Comparison of ENCODE assay signal across 9 cellular contexts in the genomic region with DNA sequence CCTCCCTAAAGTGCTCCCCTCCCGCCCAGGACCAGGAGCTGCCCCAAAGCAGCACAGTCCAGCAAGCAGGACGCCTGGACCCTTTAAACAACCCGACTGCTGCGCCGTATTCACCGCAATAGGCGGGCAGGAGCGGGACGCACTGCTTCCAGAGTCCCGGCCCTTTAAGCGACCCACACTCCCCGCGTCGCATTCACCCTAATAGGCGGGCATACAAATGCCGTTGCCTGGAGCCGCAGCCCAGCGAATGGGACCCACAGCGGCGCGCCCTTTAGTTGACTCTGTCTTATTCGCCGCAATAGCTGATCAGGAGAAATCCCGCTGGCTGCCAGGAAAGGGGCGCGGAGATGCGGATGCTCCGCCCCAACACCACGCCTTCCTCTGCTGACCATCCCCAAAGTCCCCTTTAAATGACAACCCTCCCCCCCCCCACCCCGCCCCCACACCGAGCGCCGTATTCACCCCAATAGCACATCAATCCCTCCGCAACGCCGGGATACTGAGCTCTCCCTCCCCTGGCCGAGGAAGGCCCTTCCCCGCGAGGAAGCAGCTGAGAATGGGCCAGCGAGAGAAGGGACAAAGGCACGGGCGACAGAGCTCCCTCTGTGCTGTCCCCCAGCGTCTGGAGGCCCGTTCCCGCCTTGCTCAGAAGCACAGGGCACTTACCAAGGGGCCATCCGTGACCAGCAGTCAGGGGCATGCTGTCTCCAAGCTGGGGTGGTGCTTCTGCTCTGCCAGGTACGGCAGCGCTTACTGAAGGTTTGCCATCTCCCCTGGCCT. TPM values are rescaled to one million over a fixed set of nuclear protein-coding genes. Genes with fewer than 3 reads are reported as not detected.
DNase-seq lines count a peak whose midpoint lies in the region; ATAC-seq, FAIRE-seq and TF ChIP-seq lines count a peak whose summit lies in the region.
"Had no signal": no experiment of that assay in that cellular context is flagged by ENCODE, and none has a peak within 500 bp of the region (broad histone marks: within the 10 kb centered on the region; RNA-seq: fewer than 3 reads in every experiment).

No MANE protein-coding gene starts in this region.

- in situ Hi-C loops in K562 (cut with MboI) = no loop called here

- peaks cover 20 to 78% of the 10 kb centered on the region in 2 experiments for H3K4me1 ChIP-seq in K562 (replicated peaks in 1 of 2; ENCODE audit: control insufficient read depth in 2 of 2, insufficient read depth in 2 of 2, low read length in 2 of 2)
- peaks cover 25% of the 10 kb centered on the region for H3K4me1 ChIP-seq in hepatocyte (ENCODE audit: insufficient read depth)
- peaks cover 54 to 62% of the 10 kb centered on the region in 2 experiments for H3K4me1 ChIP-seq in trophoblast cell (ENCODE audit: control insufficient read depth in 1 of 2, insufficient read depth in 2 of 2, low read length in 2 of 2)

- H3K9me1 ChIP-seq in K562 (ENCODE audit: control insufficient read depth, insufficient read depth, low read length) = peaks cover 9% of the 10 kb centered on the region

- H3K36me3 ChIP-seq in K562 (ENCODE audit: control insufficient read depth, insufficient read depth, low read length) (no peaks in the 10 kb centered on the region), hepatocyte (replicated peaks; ENCODE audit: insufficient read depth, low read depth) (no peaks in the 10 kb centered on the region), trophoblast cell (ENCODE audit: control insufficient read depth in 1 of 2, insufficient read depth in 2 of 2, low read length in 2 of 2) (peaks cover 0 to 5% of the 10 kb centered on the region in 2 experiments)

- H3K18ac ChIP-seq in trophoblast cell (ENCODE audit: low read length) = peak overlapping the region; percentile 33

- no peak overlapping the region for H3K4me3 ChIP-seq in K562
- peak overlapping the region; percentile 20 for H3K4me3 ChIP-seq in hepatocyte
- peak overlapping the region; percentile 33 for H3K4me3 ChIP-seq in trophoblast cell (ENCODE audit: low read depth, low read length)

- no peak overlapping the region for H3K9ac ChIP-seq in K562 (ENCODE audit: insufficient read depth in 1 of 2, low read depth in 2 of 2, low read length in 2 of 2)
- no peak overlapping the region for H3K9ac ChIP-seq in trophoblast cell (ENCODE audit: low read length)

- TF ChIP-seq EP300 in K562 (IDR thresholded peaks at IDR 0.05; ENCODE audit: low read length) = no peak

- no TSS peak for BruUV-seq in K562 (replicated peaks; lab: Mats Ljungman, UMichigan)

- CTCF ChIA-PET in K562 (lab: Yijun Ruan, JAX; ENCODE audit: low intra/inter-chr PET ratio) = no interaction called here

- no peak overlapping the region for H2BK12ac ChIP-seq in trophoblast cell (ENCODE audit: low read length)

- H3K9me2 ChIP-seq in hepatocyte (replicated peaks; ENCODE audit: insufficient read depth) = no peaks in the 10 kb centered on the region

- H3K9me3 ChIP-seq in K562 (replicated peaks; ENCODE audit: control insufficient read depth, insufficient read depth, low read depth, low read length) = no peaks in the 10 kb centered on the region
- no peaks in the 10 kb centered on the region for H3K9me3 ChIP-seq in hepatocyte (ENCODE audit: low read depth)
- H3K9me3 ChIP-seq in trophoblast cell (ENCODE audit: insufficient read depth, low read depth, low read length) = no peaks in the 10 kb centered on the region

- peaks cover 37% of the 10 kb centered on the region for H3K79me2 ChIP-seq in K562 (ENCODE audit: control insufficient read depth, insufficient read depth, low read length)
- H3K79me2 ChIP-seq in hepatocyte = peaks cover 39% of the 10 kb centered on the region
- peaks cover 22% of the 10 kb centered on the region for H3K79me2 ChIP-seq in trophoblast cell (ENCODE audit: control insufficient read depth, insufficient read depth, low read length, poor library complexity)

- H4K8ac ChIP-seq in trophoblast cell (ENCODE audit: low read depth, low read length) = no peak overlapping the region

- peak overlapping the region; percentile 44 for H3K4ac ChIP-seq in trophoblast cell (ENCODE audit: low read depth, low read length)

- H3K27me3 ChIP-seq in K562 (ENCODE audit: control insufficient read depth in 2 of 2, insufficient read depth in 2 of 2, low read length in 2 of 2) (no peaks in the 10 kb centered on the region), hepatocyte (peaks cover 3% of the 10 kb centered on the region), trophoblast cell (ENCODE audit: insufficient read depth, low read length) (no peaks in the 10 kb centered on the region)

- H4K12ac ChIP-seq in trophoblast cell (ENCODE audit: low read depth, low read length) = no peak overlapping the region

- H3K27ac ChIP-seq in K562 (ENCODE audit: extremely low read depth, low read depth, low read length) (no peak overlapping the region), hepatocyte (no peak overlapping the region), trophoblast cell (ENCODE audit: low read depth, low read length) (no peak overlapping the region)

- H3K23ac ChIP-seq in trophoblast cell (ENCODE audit: low read length) = no peak overlapping the region

- DNase-seq in GM03348 (ENCODE audit: low spot score) = peak; percentile 92
- DNase-seq in NCI-H345 treated with DMSO at 0.1 percent for 48 hours (lab: John Stamatoyannopoulos, UW; ENCODE audit: unreplicated experiment) = peak; percentile 49
- DNase-seq in K562 (ENCODE audit: extremely low read depth in 1 of 4, low spot score in 3 of 4) = no peak
- peak; percentile 90 for DNase-seq in hepatocyte (ENCODE audit: low spot score)
- peak; percentile 37 to 53 for DNase-seq in trophoblast cell
- DNase-seq in Kasumi-1 (lab: John Stamatoyannopoulos, UW) = no peak

- TF ChIP-seq POLR2A in K562 (conservative IDR thresholded peaks at IDR 0.05) = no peak

- peak overlapping the region; percentile 7 for H3K14ac ChIP-seq in trophoblast cell (ENCODE audit: low read length)

- no peak overlapping the region for H2BK5ac ChIP-seq in trophoblast cell (ENCODE audit: low read depth, low read length, poor library complexity)

- no peak overlapping the region for H4K91ac ChIP-seq in trophoblast cell (ENCODE audit: low read depth, low read length)

- H3K4me2 ChIP-seq in K562 (ENCODE audit: insufficient read depth, low read length) (no peak overlapping the region), hepatocyte (peak overlapping the region; percentile 85), trophoblast cell (ENCODE audit: low read length) (peak overlapping the region; percentile 60)

- TF ChIP-seq CTCF in K562 (IDR thresholded peaks at IDR 0.05 in 2 of 3, conservative IDR thresholded peaks at IDR 0.05 in 1 of 3; ENCODE audit: insufficient read depth in 2 of 3, low read depth in 1 of 3, low read length in 3 of 3) (no peak), hepatocyte (IDR thresholded peaks at IDR 0.05; ENCODE audit: poor library complexity) (no peak)

- H4K20me1 ChIP-seq in K562 (replicated peaks; ENCODE audit: control insufficient read depth, insufficient read depth, low read length) (peaks cover 33% of the 10 kb centered on the region), hepatocyte (ENCODE audit: insufficient read depth, poor library complexity, severe bottlenecking) (peaks cover 16% of the 10 kb centered on the region)

- peak overlapping the region; percentile 20 for H2AK5ac ChIP-seq in trophoblast cell (ENCODE audit: low read length)

- ATAC-seq in K562 (no peak), GM21825 (IDR thresholded peaks at IDR 0.05; ENCODE audit: unreplicated experiment) (no peak), GM21447 (IDR thresholded peaks at IDR 0.05; ENCODE audit: unreplicated experiment) (no peak)

- TF ChIP-seq RAD21 in K562 (CRISPR knock-in tag; conservative IDR thresholded peaks at IDR 0.05 in 1 of 2, IDR thresholded peaks at IDR 0.05 in 1 of 2) = no peak

- FAIRE-seq in K562 (lab: Jason Lieb, UNC) = no peak

- H2AFZ ChIP-seq in K562 (ENCODE audit: low read depth, low read length) (no peak overlapping the region), hepatocyte (no peak overlapping the region), trophoblast cell (ENCODE audit: insufficient read depth, low read length, poor library complexity) (no peak overlapping the region)

- peaks cover 13% of the 10 kb centered on the region for H3K79me1 ChIP-seq in trophoblast cell (ENCODE audit: low read length)

- no peak overlapping the region for H2BK120ac ChIP-seq in trophoblast cell (ENCODE audit: insufficient read depth, low read length, poor library complexity)

- WGBS in K562 (ENCODE audit: insufficient coverage, low coverage, missing lambda C conversion rate) = 85% methylated on average over 29 of the region's 48 CpGs
- WGBS in hepatocyte (ENCODE audit: low lambda C conversion rate, missing lambda C conversion rate) = 4% methylated on average over 45 of the region's 48 CpGs
- no CpG with 5 or more reads among the region's 48 CpGs for WGBS in trophoblast cell (ENCODE audit: extremely low coverage, insufficient coverage, insufficient read length)

- intact Hi-C loops in K562 (cut with micrococcal nuclease) = loop anchor here (10.0 kb wide), 1 partner anchor 46 kb away; no protein-coding TSS in a partner anchor

- POLR2A ChIA-PET in K562 (lab: Yijun Ruan, JAX) = no interaction called here

RNA-seq across cellular contexts. Expression of a gene that starts 4.7 kb away (rescaled TPM):
- 40.9 and 87.7 TPM in 2 replicates for total RNA-seq in K562 (2011; cell fraction: chromatin; rRNA removed; ENCODE audit: low replicate concordance)
- 31.7 and 40.8 TPM in 2 replicates for total RNA-seq in K562 (2011; cell fraction: nucleolus; rRNA removed)
- 28.2 and 35.2 TPM in 2 replicates for total RNA-seq in K562 (2011; cell fraction: nucleoplasm; rRNA removed)
- 6.6 and 8.0 TPM in 2 replicates for total RNA-seq in K562 (2014; rRNA removed)
- 1.4 and 2.4 TPM in 2 replicates for total RNA-seq in K562 (2014; rRNA removed; fragmentation: Illumina TruSeq; extraction: Trizol)
- 6.4 and 6.5 TPM in 2 replicates for total RNA-seq in K562 (2015; rRNA removed; fragmentation: Illumina TruSeq; extraction: Trizol)
- total RNA-seq in K562 (2021) = 14.3 and 14.8 TPM in 2 replicates
- polyA plus RNA-seq in K562 (2011; rRNA removed) = 3.2 and 7.5 TPM in 2 replicates
- polyA plus RNA-seq in K562 (2011; cell fraction: cytosol; rRNA removed) = 3.8 and 6.2 TPM in 2 replicates
- polyA plus RNA-seq in K562 (2011; cell fraction: nucleus; rRNA removed) = 22.7 and 40.1 TPM in 2 replicates
- polyA plus RNA-seq in K562 (2012) = 7.8 and 10.2 TPM in 2 replicates
- polyA plus RNA-seq in K562 (2014; fragmentation: Illumina TruSeq; extraction: Trizol) = 3.1 and 4.6 TPM in 2 replicates
- under 1 TPM; 0.06 to 0.10 TPM for polyA plus RNA-seq in K562 (2014; fragmentation: Nextera tagmentation; extraction: Ambion mirVana)
- polyA plus RNA-seq in K562 (2014; rRNA removed) = 6.6 and 11.9 TPM in 2 replicates
- 1.6 and 1.9 TPM in 2 replicates for polyA minus RNA-seq in K562 (2011; rRNA and poly(A)+ RNA removed)
- polyA minus RNA-seq in K562 (2011; cell fraction: cytosol; rRNA and poly(A)+ RNA removed) = 5.9 and 6.9 TPM in 2 replicates
- polyA minus RNA-seq in K562 (2011; cell fraction: nucleus; rRNA and poly(A)+ RNA removed) = 13.1 and 15.5 TPM in 2 replicates
- 8.7 and 9.0 TPM in 2 replicates for total RNA-seq in hepatocyte
- 9.8 and 12.5 TPM in 2 replicates for polyA plus RNA-seq in hepatocyte
- polyA plus RNA-seq in trophoblast cell (2013) = 12.2 and 12.3 TPM in 2 replicates

RNA-seq across cellular contexts. Expression of a gene that starts 58.2 kb away (rescaled TPM):
- total RNA-seq in K562 (2011; cell fraction: chromatin; rRNA removed; ENCODE audit: low replicate concordance) = not detected in 2 replicates
- total RNA-seq in K562 (2011; cell fraction: nucleolus; rRNA removed) = not detected in 2 replicates
- not detected in 2 replicates for total RNA-seq in K562 (2011; cell fraction: nucleoplasm; rRNA removed)
- total RNA-seq in K562 (2014; rRNA removed) (not detected in 2 replicates), K562 (2014; rRNA removed; fragmentation: Illumina TruSeq; extraction: Trizol) (not detected in 2 replicates), K562 (2015; rRNA removed; fragmentation: Illumina TruSeq; extraction: Trizol) (not detected in 2 replicates), K562 (2021) (not detected in 2 replicates), hepatocyte (not detected in 2 replicates)
- polyA plus RNA-seq in K562 (2011; rRNA removed) (not detected in 2 replicates), K562 (2014; fragmentation: Illumina TruSeq; extraction: Trizol) (not detected in 2 replicates), K562 (2014; fragmentation: Nextera tagmentation; extraction: Ambion mirVana) (not detected), K562 (2014; rRNA removed) (not detected in 2 replicates), hepatocyte (not detected in 2 replicates)
- polyA plus RNA-seq in K562 (2011; cell fraction: cytosol; rRNA removed) = not detected in 2 replicates
- polyA plus RNA-seq in K562 (2011; cell fraction: nucleus; rRNA removed) = not detected in 2 replicates
- polyA plus RNA-seq in K562 (2012) = not detected in 2 replicates
- not detected in 2 replicates for polyA minus RNA-seq in K562 (2011; rRNA and poly(A)+ RNA removed)
- not detected in 2 replicates for polyA minus RNA-seq in K562 (2011; cell fraction: cytosol; rRNA and poly(A)+ RNA removed)
- polyA minus RNA-seq in K562 (2011; cell fraction: nucleus; rRNA and poly(A)+ RNA removed) = not detected in 2 replicates
- not detected in 2 replicates for polyA plus RNA-seq in trophoblast cell (2013)
- total RNA-seq: T-helper 2 cell treated with Interferon-gamma antibody and Interleukin-4, amounts not matched to agents 100 ng/mL and 5 ng/mL, for 36 hours had no signal

Comparison
In these comparisons a context has a peak if more than half of its experiments do, and no peak if none do; other contexts are left out.
1. DNase-seq: peak in GM03348 (single experiment), NCI-H345 treated with DMSO at 0.1 percent for 48 hours (single experiment), hepatocyte (single experiment) and trophoblast cell (2 of 2); none in K562 (0 of 4) and Kasumi-1 (0 of 2).